Comparison of ENCODE assay signal across 16 cellular contexts in the genomic region with DNA sequence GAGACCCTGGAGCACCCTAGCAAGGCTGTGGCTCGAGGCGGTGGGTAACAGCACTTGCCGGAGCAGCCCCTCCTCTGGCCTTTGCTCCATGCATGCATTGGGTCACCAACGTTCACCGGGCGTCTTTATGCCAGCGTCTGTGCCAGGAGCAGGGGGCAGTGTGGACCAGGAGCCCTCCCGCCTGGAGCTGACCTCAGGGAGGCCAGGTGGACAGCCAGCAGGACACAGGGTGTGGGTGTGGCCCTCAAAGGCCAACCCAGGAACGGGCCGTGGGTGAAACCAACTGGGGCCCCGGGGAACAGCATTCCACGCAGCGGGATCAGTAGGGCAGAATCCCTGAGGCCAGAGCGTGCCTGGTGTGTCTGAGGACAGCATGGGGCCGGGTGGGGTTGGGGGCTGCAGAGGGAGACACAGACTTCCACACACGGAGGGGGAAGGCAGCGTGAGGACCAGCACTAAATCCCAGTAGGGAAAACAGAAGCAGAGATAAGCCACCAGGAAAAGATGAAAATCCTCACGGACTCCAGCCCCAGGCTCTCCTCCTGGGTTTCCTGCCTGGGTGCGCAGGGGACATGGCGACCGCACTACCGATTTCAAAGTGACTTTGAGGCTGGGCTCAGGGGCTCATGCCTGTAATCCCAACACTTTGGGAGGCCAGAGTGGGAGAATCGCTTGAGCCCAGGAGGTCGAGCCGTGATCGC. TPM values are rescaled to one million over a fixed set of nuclear protein-coding genes. Genes with fewer than 3 reads are reported as not detected.
DNase-seq lines count a peak whose midpoint lies in the region; ATAC-seq and TF ChIP-seq lines count a peak whose summit lies in the region.
"Had no signal": no experiment of that assay in that cellular context is flagged by ENCODE, and none has a peak within 500 bp of the region (broad histone marks: within the 10 kb centered on the region; RNA-seq: fewer than 3 reads in every experiment).

No MANE protein-coding gene starts in this region.

- H3K27me3 Mint-ChIP-seq in activated CD8-positive, alpha-beta T cell treated with anti-CD3 and anti-CD28 coated beads for 36 hours = no peaks in the 10 kb centered on the region
- H3K27me3 Mint-ChIP-seq in activated CD8-positive, alpha-beta T cell treated with anti-CD3 and anti-CD28 coated beads, Interleukin-2, amount 10 ng/mL, durations not matched to agents 7 days and 5 days (ENCODE audit: low read depth) = no peaks in the 10 kb centered on the region
- H3K27me3 Mint-ChIP-seq in activated naive CD8-positive, alpha-beta T cell = no peaks in the 10 kb centered on the region
- peaks cover 22% of the 10 kb centered on the region for H3K27me3 Mint-ChIP-seq in H9 (ENCODE audit: low read depth)

- no peaks in the 10 kb centered on the region for H3K79me1 ChIP-seq in H9 (ENCODE audit: insufficient read depth, low read depth, low read length, poor library complexity, severe bottlenecking)

- H3K4me1 Mint-ChIP-seq in activated CD8-positive, alpha-beta T cell treated with anti-CD3 and anti-CD28 coated beads for 36 hours (ENCODE audit: low read depth) = peaks cover 32% of the 10 kb centered on the region
- H3K4me1 Mint-ChIP-seq in activated CD8-positive, alpha-beta T cell treated with anti-CD3 and anti-CD28 coated beads, Interleukin-2, amount 10 ng/mL, durations not matched to agents 7 days and 5 days (ENCODE audit: low read depth) = peaks cover 32% of the 10 kb centered on the region
- H3K4me1 Mint-ChIP-seq in activated naive CD8-positive, alpha-beta T cell (ENCODE audit: low read depth) = peaks cover 26% of the 10 kb centered on the region
- peaks cover 5 to 18% of the 10 kb centered on the region in 2 experiments for H3K4me1 Mint-ChIP-seq in H9

- H3K9me3 ChIP-seq in osteoblast (ENCODE audit: low read depth, low read length) (no peaks in the 10 kb centered on the region), H9 (ENCODE audit: control insufficient read depth, low read depth, low read length) (no peaks in the 10 kb centered on the region)
- H3K9me3 ChIP-seq: uterus had no signal

- H3K27ac ChIP-seq in osteoblast (ENCODE audit: low read depth, low read length) (no peak overlapping the region), H9 (ENCODE audit: insufficient read length, low read depth, low read length) (no peak overlapping the region)
- H3K27ac ChIP-seq: hepatocyte, uterus had no signal

- intact Hi-C loops in activated CD8-positive, alpha-beta T cell treated with anti-CD3 and anti-CD28 coated beads for 36 hours (cut with micrococcal nuclease) = loop anchor here (5.0 kb wide), 1 partner anchor 78 kb away; no protein-coding TSS in a partner anchor

- no peak overlapping the region for H3K23ac ChIP-seq in H9 (ENCODE audit: insufficient read length, low read depth, low read length)

- H4K20me1 ChIP-seq in osteoblast (ENCODE audit: insufficient read depth, low read length) = no peaks in the 10 kb centered on the region
- peaks cover 6% of the 10 kb centered on the region for H4K20me1 ChIP-seq in H9 (ENCODE audit: control insufficient read depth, insufficient read depth, insufficient read length)

- no peaks in the 10 kb centered on the region for H3K36me3 ChIP-seq in osteoblast (ENCODE audit: insufficient read depth, low read length)
- H3K36me3 ChIP-seq: uterus had no signal

- H3K79me2 ChIP-seq in osteoblast (ENCODE audit: insufficient read depth, low read length) (no peaks in the 10 kb centered on the region), H9 (ENCODE audit: insufficient read depth, low read length) (no peaks in the 10 kb centered on the region)
- H3K79me2 ChIP-seq: hepatocyte had no signal

- peak overlapping the region; percentile 98 for H3K27ac Mint-ChIP-seq in activated CD8-positive, alpha-beta T cell treated with anti-CD3 and anti-CD28 coated beads for 36 hours
- no peak overlapping the region for H3K27ac Mint-ChIP-seq in activated CD8-positive, alpha-beta T cell treated with anti-CD3 and anti-CD28 coated beads, Interleukin-2, amount 10 ng/mL, durations not matched to agents 7 days and 5 days
- H3K27ac Mint-ChIP-seq in activated naive CD8-positive, alpha-beta T cell = peak overlapping the region; percentile 98
- no peak overlapping the region for H3K27ac Mint-ChIP-seq in H9

- H2AK5ac ChIP-seq in H9 (ENCODE audit: insufficient read length, low read length) = no peak overlapping the region

- no peak for DNase-seq in activated CD8-positive, alpha-beta T cell treated with anti-CD3 and anti-CD28 coated beads for 36 hours
- no peak for DNase-seq in activated CD8-positive, alpha-beta T cell treated with anti-CD3 and anti-CD28 coated beads, Interleukin-2, amount 10 ng/mL, durations not matched to agents 7 days and 5 days
- DNase-seq in DMS53 treated with DMSO at 0.1 percent for 48 hours (lab: John Stamatoyannopoulos, UW; ENCODE audit: unreplicated experiment) = peak; percentile 21
- DNase-seq in osteoblast (ENCODE audit: insufficient read length, low spot score, missing footprints) = peak; percentile 86
- no peak for DNase-seq in SIG-M5 treated with dmso at 0.1 percent for 504 hours (lab: John Stamatoyannopoulos, UW; ENCODE audit: unreplicated experiment)
- no peak for DNase-seq in H9
- DNase-seq: cerebellar nuclear complex, Kasumi-1, RPMI8226, uterus had no signal

- H3K9me3 Mint-ChIP-seq in activated CD8-positive, alpha-beta T cell treated with anti-CD3 and anti-CD28 coated beads for 36 hours = no peaks in the 10 kb centered on the region
- no peaks in the 10 kb centered on the region for H3K9me3 Mint-ChIP-seq in activated CD8-positive, alpha-beta T cell treated with anti-CD3 and anti-CD28 coated beads, Interleukin-2, amount 10 ng/mL, durations not matched to agents 7 days and 5 days (ENCODE audit: insufficient read depth)
- H3K9me3 Mint-ChIP-seq in activated naive CD8-positive, alpha-beta T cell (ENCODE audit: low read depth) = no peaks in the 10 kb centered on the region
- H3K9me3 Mint-ChIP-seq in H9 = no peaks in the 10 kb centered on the region

- peaks cover 20% of the 10 kb centered on the region for H3K27me3 ChIP-seq in osteoblast (ENCODE audit: insufficient read depth, low read length)
- H3K27me3 ChIP-seq in H9 (ENCODE audit: insufficient read depth, low read length) = no peaks in the 10 kb centered on the region
- H3K27me3 ChIP-seq: hepatocyte had no signal

- H3K4me1 ChIP-seq in osteoblast (ENCODE audit: insufficient read depth, low read length) = no peaks in the 10 kb centered on the region
- no peaks in the 10 kb centered on the region for H3K4me1 ChIP-seq in H9 (ENCODE audit: insufficient read depth, low read length)
- H3K4me1 ChIP-seq: uterus had no signal

- no peak overlapping the region for H3K4ac ChIP-seq in H9 (ENCODE audit: low read depth, low read length)

- no peak overlapping the region for H4K8ac ChIP-seq in H9 (replicated peaks; ENCODE audit: insufficient read length, low read depth, low read length)

- TF ChIP-seq CTCF in activated CD8-positive, alpha-beta T cell treated with anti-CD3 and anti-CD28 coated beads for 36 hours (IDR thresholded peaks at IDR 0.05) = no peak
- TF ChIP-seq CTCF in osteoblast (IDR thresholded peaks at IDR 0.05; ENCODE audit: extremely low read depth, low read depth, low read length) (no peak), H9 (conservative IDR thresholded peaks at IDR 0.05) (no peak)

- H3K4me2 ChIP-seq in osteoblast (ENCODE audit: insufficient read depth, low read length) = no peak overlapping the region
- H3K4me2 ChIP-seq in H9 (ENCODE audit: insufficient read depth, insufficient read length, low read length) = no peak overlapping the region

- no peak overlapping the region for H3K9ac ChIP-seq in H9 (ENCODE audit: extremely low read depth, insufficient read length, low read length)

- WGBS in H9 (ENCODE audit: extremely low coverage, insufficient read length, low lambda C conversion rate) = no CpG with 5 or more reads among the region's 26 CpGs

- H3K4me3 Mint-ChIP-seq in activated CD8-positive, alpha-beta T cell treated with anti-CD3 and anti-CD28 coated beads for 36 hours = peak overlapping the region; percentile 47
- no peak overlapping the region for H3K4me3 Mint-ChIP-seq in activated CD8-positive, alpha-beta T cell treated with anti-CD3 and anti-CD28 coated beads, Interleukin-2, amount 10 ng/mL, durations not matched to agents 7 days and 5 days
- peak overlapping the region; percentile 67 for H3K4me3 Mint-ChIP-seq in activated naive CD8-positive, alpha-beta T cell
- no peak overlapping the region for H3K4me3 Mint-ChIP-seq in H9

- H3K18ac ChIP-seq in H9 (ENCODE audit: insufficient read length, low read depth, low read length) = no peak overlapping the region

- CTCF ChIA-PET in activated CD8-positive, alpha-beta T cell treated with anti-CD3 and anti-CD28 coated beads for 36 hours (lab: Charles Lee) = interaction anchor here (0.6 to 3.5 kb wide), 23 partner anchors 8 to 291 kb away, joined by 3 to 68 read pairs (median 3); partner anchors contain the start of gene SLC16A3
- CTCF ChIA-PET in activated CD8-positive, alpha-beta T cell treated with anti-CD3 and anti-CD28 coated beads, Interleukin-2, amount 10 ng/mL, durations not matched to agents 7 days and 5 days (lab: Charles Lee) = interaction anchor here (0.6 to 4.7 kb wide), 18 partner anchors 9 to 290 kb away, joined by 3 to 132 read pairs (median 4); partner anchors contain the start of gene SECTM1

- no peak overlapping the region for H3K56ac ChIP-seq in H9 (ENCODE audit: insufficient read length, low read depth, low read length)

- no peak overlapping the region for H2BK12ac ChIP-seq in H9 (ENCODE audit: insufficient read length, low read depth, low read length)

- H2BK15ac ChIP-seq in H9 (ENCODE audit: low read depth, low read length) = no peak overlapping the region

- H3K36me3 Mint-ChIP-seq in activated CD8-positive, alpha-beta T cell treated with anti-CD3 and anti-CD28 coated beads for 36 hours (ENCODE audit: low read depth) = peaks cover 21% of the 10 kb centered on the region
- peaks cover 14% of the 10 kb centered on the region for H3K36me3 Mint-ChIP-seq in activated CD8-positive, alpha-beta T cell treated with anti-CD3 and anti-CD28 coated beads, Interleukin-2, amount 10 ng/mL, durations not matched to agents 7 days and 5 days (ENCODE audit: low read depth)
- peaks cover 2% of the 10 kb centered on the region for H3K36me3 Mint-ChIP-seq in activated naive CD8-positive, alpha-beta T cell
- no peaks in the 10 kb centered on the region; a peak in 1 of 7 replicates for H3K36me3 Mint-ChIP-seq in H9 (ENCODE audit: insufficient read depth in 1 of 3, low read depth in 3 of 3)

- H3K14ac ChIP-seq in H9 (ENCODE audit: insufficient read depth, low read length) = no peak overlapping the region; the same call in 1 of the 2 replicates

- no peak overlapping the region for H4K91ac ChIP-seq in H9 (ENCODE audit: insufficient read length, low read depth, low read length)

- ATAC-seq in activated CD8-positive, alpha-beta T cell treated with anti-CD3 and anti-CD28 coated beads for 36 hours = no peak
- ATAC-seq in activated CD8-positive, alpha-beta T cell treated with anti-CD3 and anti-CD28 coated beads, Interleukin-2, amount 10 ng/mL, durations not matched to agents 7 days and 5 days = no peak
- no peak for ATAC-seq in GM19452 (IDR thresholded peaks at IDR 0.05; ENCODE audit: unreplicated experiment)

- peaks cover 3% of the 10 kb centered on the region for H3K23me2 ChIP-seq in H9 (ENCODE audit: insufficient read length, low read depth, low read length, poor library complexity, severe bottlenecking)

- no peak overlapping the region for H2AFZ ChIP-seq in osteoblast (ENCODE audit: low read length)
- H2AFZ ChIP-seq in H9 (ENCODE audit: low read length) = no peak overlapping the region
- H2AFZ ChIP-seq: hepatocyte had no signal

- no peak overlapping the region for H2BK20ac ChIP-seq in H9 (ENCODE audit: low read depth, low read length, poor library complexity, severe bottlenecking)

- H3T11ph ChIP-seq in H9 (ENCODE audit: low read length) = no peak overlapping the region

- H2BK5ac ChIP-seq in H9 (ENCODE audit: insufficient read length, low read length) = no peak overlapping the region

- POLR2A ChIA-PET in activated CD8-positive, alpha-beta T cell treated with anti-CD3 and anti-CD28 coated beads for 36 hours (lab: Charles Lee) = interaction anchor here (0.6 to 4.0 kb wide), 8 partner anchors 11 to 137 kb away, joined by 3 to 22 read pairs (median 8); partner anchors contain the start of gene SECTM1
- POLR2A ChIA-PET in activated CD8-positive, alpha-beta T cell treated with anti-CD3 and anti-CD28 coated beads, Interleukin-2, amount 10 ng/mL, durations not matched to agents 7 days and 5 days (lab: Charles Lee) = interaction anchor here (1.0 to 2.2 kb wide), 2 partner anchors 18 to 22 kb away, joined by 7 to 9 read pairs; no protein-coding TSS in a partner anchor

- H2BK120ac ChIP-seq in H9 (ENCODE audit: low read depth, low read length, poor library complexity, severe bottlenecking) = no peak overlapping the region

- H4K5ac ChIP-seq in H9 (ENCODE audit: insufficient read length, low read depth, low read length) = no peak overlapping the region

- H3K4me3 ChIP-seq in osteoblast (ENCODE audit: insufficient read depth, low read length) = no peak overlapping the region
- H3K4me3 ChIP-seq: hepatocyte, uterus had no signal

RNA-seq across cellular contexts. Expression of gene CD7, which starts 2.9 kb away (rescaled TPM):
- 100 to 1,000 TPM; 289 to 292 TPM for total RNA-seq in activated CD8-positive, alpha-beta T cell treated with anti-CD3 and anti-CD28 coated beads for 36 hours
- 100 to 1,000 TPM; 334 to 355 TPM for total RNA-seq in activated CD8-positive, alpha-beta T cell treated with anti-CD3 and anti-CD28 coated beads, Interleukin-2, amount 10 ng/mL, durations not matched to agents 7 days and 5 days
- total RNA-seq in osteoblast (not detected in 2 replicates), H9 (2021) (0.22 and 0.35 TPM in 2 replicates)
- total RNA-seq: renal cortical epithelial cell had no signal

RNA-seq across cellular contexts. Expression of gene SECTM1, which starts 13.3 kb away (rescaled TPM):
- under 1 TPM; 0.45 to 0.50 TPM for total RNA-seq in activated CD8-positive, alpha-beta T cell treated with anti-CD3 and anti-CD28 coated beads for 36 hours
- under 1 TPM; 0.92 to 0.94 TPM for total RNA-seq in activated CD8-positive, alpha-beta T cell treated with anti-CD3 and anti-CD28 coated beads, Interleukin-2, amount 10 ng/mL, durations not matched to agents 7 days and 5 days
- total RNA-seq in osteoblast = 5.8 and 11.5 TPM in 2 replicates
- 0.28 and 0.70 TPM in 2 replicates for total RNA-seq in H9 (2021)

RNA-seq across cellular contexts. Expression of gene TEX19, which starts 38.8 kb away (rescaled TPM):
- not detected for total RNA-seq in activated CD8-positive, alpha-beta T cell treated with anti-CD3 and anti-CD28 coated beads for 36 hours
- not detected for total RNA-seq in activated CD8-positive, alpha-beta T cell treated with anti-CD3 and anti-CD28 coated beads, Interleukin-2, amount 10 ng/mL, durations not matched to agents 7 days and 5 days
- total RNA-seq in osteoblast (under 0.01 and 0.29 TPM in 2 replicates), H9 (2021) (1.4 and 1.5 TPM in 2 replicates)
- total RNA-seq: aorta, hepatocyte, mesenteric fat pad, uterus had no signal

RNA-seq across cellular contexts. Expression of gene CSNK1D, which starts 46.8 kb away (rescaled TPM):
- total RNA-seq in activated CD8-positive, alpha-beta T cell treated with anti-CD3 and anti-CD28 coated beads for 36 hours = 10 to 100 TPM; 90.6 to 97.0 TPM
- 100 to 1,000 TPM in 1 of 2 experiments, 10 to 100 TPM in 1; 99.5 to 111 TPM for total RNA-seq in activated CD8-positive, alpha-beta T cell treated with anti-CD3 and anti-CD28 coated beads, Interleukin-2, amount 10 ng/mL, durations not matched to agents 7 days and 5 days
- total RNA-seq in osteoblast = 45.4 and 50.3 TPM in 2 replicates
- total RNA-seq in H9 (2021) = 137 and 144 TPM in 2 replicates

RNA-seq across cellular contexts. Expression of gene UTS2R, which starts 51.3 kb away (rescaled TPM):
- not detected for total RNA-seq in activated CD8-positive, alpha-beta T cell treated with anti-CD3 and anti-CD28 coated beads for 36 hours
- not detected for total RNA-seq in activated CD8-positive, alpha-beta T cell treated with anti-CD3 and anti-CD28 coated beads, Interleukin-2, amount 10 ng/mL, durations not matched to agents 7 days and 5 days
- total RNA-seq in osteoblast (not detected in 2 replicates), H9 (2021) (0.75 and 0.94 TPM in 2 replicates)
- total RNA-seq: aorta, mesenteric fat pad, uterus had no signal

Comparison
In these comparisons a context has a peak if more than half of its experiments do, and no peak if none do; other contexts are left out.
1. H3K27ac Mint-ChIP-seq: peak in activated CD8-positive, alpha-beta T cell treated with anti-CD3 and anti-CD28 coated beads for 36 hours (single experiment) and activated naive CD8-positive, alpha-beta T cell (single experiment); none in activated CD8-positive, alpha-beta T cell treated with anti-CD3 and anti-CD28 coated beads, Interleukin-2, amount 10 ng/mL, durations not matched to agents 7 days and 5 days (single experiment) and H9 (0 of 3).
2. H3K4me3 Mint-ChIP-seq: peak in activated CD8-positive, alpha-beta T cell treated with anti-CD3 and anti-CD28 coated beads for 36 hours (single experiment) and activated naive CD8-positive, alpha-beta T cell (single experiment); none in activated CD8-positive, alpha-beta T cell treated with anti-CD3 and anti-CD28 coated beads, Interleukin-2, amount 10 ng/mL, durations not matched to agents 7 days and 5 days (single experiment) and H9 (0 of 2).
3. DNase-seq: peak in DMS53 treated with DMSO at 0.1 percent for 48 hours (single experiment) and osteoblast (single experiment); none in activated CD8-positive, alpha-beta T cell treated with anti-CD3 and anti-CD28 coated beads for 36 hours (single experiment), activated CD8-positive, alpha-beta T cell treated with anti-CD3 and anti-CD28 coated beads, Interleukin-2, amount 10 ng/mL, durations not matched to agents 7 days and 5 days (single experiment), SIG-M5 treated with dmso at 0.1 percent for 504 hours (single experiment) and H9 (single experiment).
4. RNA of gene CD7, which starts 2.9 kb away (total RNA-seq): 334 to 355 TPM in activated CD8-positive, alpha-beta T cell treated with anti-CD3 and anti-CD28 coated beads, Interleukin-2, amount 10 ng/mL, durations not matched to agents 7 days and 5 days and 289 to 292 TPM in activated CD8-positive, alpha-beta T cell treated with anti-CD3 and anti-CD28 coated beads for 36 hours; 0.22 to 0.35 TPM in H9 and not detected in osteoblast; every median in the first group is over 100 times any median in the second.